Comparison of ENCODE assay signal across 8 cellular contexts in genomic region chr2:96143848-96144480, GRCh38. TPM values are rescaled to one million over a fixed set of nuclear protein-coding genes. Genes with fewer than 3 reads are reported as not detected.
A peak's percentile ranks its signal among the peaks of the same experiment; 100 is the strongest.
DNase-seq lines count a peak whose midpoint lies in the region; ATAC-seq, FAIRE-seq and TF ChIP-seq lines count a peak whose summit lies in the region.

No MANE protein-coding gene starts in this region.

- TF ChIP-seq POLR2A in stomach (IDR thresholded peaks at IDR 0.05) = no peak

- intact Hi-C loops in stomach (cut with DNase I; ENCODE audit: low total_unique reads) = no loop called here

- H2AFZ ChIP-seq in keratinocyte (ENCODE audit: control insufficient read depth, low read length) = no peak overlapping the region

- H3K9me3 Mint-ChIP-seq in activated T-helper 17 cell treated with anti-CD3 and anti-CD28 coated beads, Interleukin-2, amount 50 U/mL, for 72 hours = no peaks in the 10 kb centered on the region

- no peak for ATAC-seq in activated T-helper 17 cell treated with anti-CD3 and anti-CD28 coated beads, Interleukin-2, amount 50 U/mL, for 72 hours (replicated peaks)
- ATAC-seq in HG03571 (IDR thresholded peaks at IDR 0.05; ENCODE audit: unreplicated experiment) (no peak), GM21786 (IDR thresholded peaks at IDR 0.05; ENCODE audit: unreplicated experiment) (no peak)

- H3K4me3 Mint-ChIP-seq in activated T-helper 17 cell treated with anti-CD3 and anti-CD28 coated beads, Interleukin-2, amount 50 U/mL, for 72 hours = peak overlapping the region; percentile 93

- H3K9ac ChIP-seq in keratinocyte (ENCODE audit: control insufficient read depth, extremely low read depth, insufficient read depth, low read length) = no peak overlapping the region

- H3K27me3 Mint-ChIP-seq in activated T-helper 17 cell treated with anti-CD3 and anti-CD28 coated beads, Interleukin-2, amount 50 U/mL, for 72 hours = no peaks in the 10 kb centered on the region

- H3K27ac ChIP-seq in keratinocyte (ENCODE audit: control insufficient read depth, insufficient read depth, low read length) = no peak overlapping the region
- H3K27ac ChIP-seq in stomach = peak overlapping the region in 2 of 5 donors; percentile 75 to 83

- no peak for TF ChIP-seq EP300 in stomach (IDR thresholded peaks at IDR 0.05)

- DNase-seq in NCI-H146 treated with DMSO at 0.1 percent for 48 hours (lab: John Stamatoyannopoulos, UW; ENCODE audit: unreplicated experiment) (peak; percentile 9), keratinocyte (ENCODE audit: low read depth, low spot score) (no peak), stomach (peak; percentile 48), CD1c-positive myeloid dendritic cell (ENCODE audit: extremely low spot score) (no peak)

- H4K20me1 ChIP-seq in keratinocyte (ENCODE audit: control insufficient read depth, extremely low read depth, insufficient read depth, low read length) = no peaks in the 10 kb centered on the region

- H3K4me3 ChIP-seq in GM12875 (ENCODE audit: low read depth, low read length) (peak overlapping the region; percentile 95), keratinocyte (ENCODE audit: control insufficient read depth in 2 of 3, extremely low read depth in 1 of 3, insufficient read depth in 2 of 3, low read depth in 1 of 3, low read length in 3 of 3) (peak overlapping the region; percentile 40 to 55 (median 46)), stomach (peak overlapping the region; percentile 54 to 68 (median 64))

- H3K9me3 ChIP-seq in keratinocyte (ENCODE audit: control insufficient read depth, low read depth, low read length) = no peaks in the 10 kb centered on the region
- H3K9me3 ChIP-seq in stomach = no peaks in the 10 kb centered on the region

- H3K27ac Mint-ChIP-seq in activated T-helper 17 cell treated with anti-CD3 and anti-CD28 coated beads, Interleukin-2, amount 50 U/mL, for 72 hours = peak overlapping the region; percentile 94

- 68 to 83% (median 73%) methylated on average over 6 to 23 of the region's 23 CpGs for WGBS in stomach, 5 donors

- peaks cover 18% of the 10 kb centered on the region for H3K4me1 Mint-ChIP-seq in activated T-helper 17 cell treated with anti-CD3 and anti-CD28 coated beads, Interleukin-2, amount 50 U/mL, for 72 hours

- H3K4me1 ChIP-seq in keratinocyte (ENCODE audit: control insufficient read depth, extremely low read depth, insufficient read depth, low read length) (peaks cover 36% of the 10 kb centered on the region), stomach (peaks cover 14 to 54% (median 38%) of the 10 kb centered on the region in 4 donors)

- H3K36me3 ChIP-seq in keratinocyte (ENCODE audit: control insufficient read depth in 2 of 2, extremely low read depth in 1 of 2, insufficient read depth in 2 of 2, low read length in 2 of 2) (no peaks in the 10 kb centered on the region), stomach (no peaks in the 10 kb centered on the region)

- no peaks in the 10 kb centered on the region for H3K79me2 ChIP-seq in keratinocyte (ENCODE audit: control insufficient read depth, insufficient read depth, low read length)

- dilution Hi-C loops in keratinocyte (cut with MboI; ENCODE audit: extremely low pct_ligation_motif_present, low sequenced_read_pairs) = no loop called here

- TF ChIP-seq CTCF in GM12875 (IDR thresholded peaks at IDR 0.05; ENCODE audit: borderline replicate concordance, insufficient read depth, low read depth, low read length) (peak; percentile 63), keratinocyte (optimal IDR thresholded peaks at IDR 0.05 in 1 of 3, IDR thresholded peaks at IDR 0.05 in 1 of 3, conservative IDR thresholded peaks at IDR 0.05 in 1 of 3; ENCODE audit: extremely low read depth in 1 of 3, insufficient read depth in 2 of 3, low read length in 3 of 3) (peak in 1 of 3 experiments; percentile 41), stomach (IDR thresholded peaks at IDR 0.05) (peak in 3 of 7 experiments; percentile 14 to 41 (median 16))

- peaks cover 63% of the 10 kb centered on the region for H3K36me3 Mint-ChIP-seq in activated T-helper 17 cell treated with anti-CD3 and anti-CD28 coated beads, Interleukin-2, amount 50 U/mL, for 72 hours (ENCODE audit: low read depth)

- no peaks in the 10 kb centered on the region for H3K9me1 ChIP-seq in keratinocyte (ENCODE audit: control insufficient read depth, extremely low read depth, insufficient read depth, low read length)

- peak overlapping the region; percentile 47 for H3K4me2 ChIP-seq in keratinocyte (ENCODE audit: control insufficient read depth, extremely low read depth, insufficient read depth, low read depth, low read length)

- FAIRE-seq in keratinocyte (lab: Jason Lieb, UNC) = no peak

- H3K27me3 ChIP-seq in keratinocyte (ENCODE audit: control insufficient read depth, extremely low read depth, insufficient read depth, low read length) = no peaks in the 10 kb centered on the region
- H3K27me3 ChIP-seq in stomach = no peaks in the 10 kb centered on the region

RNA-seq across cellular contexts. Expression of gene DUSP2, which starts 1.3 kb away (rescaled TPM):
- total RNA-seq in activated T-helper 17 cell treated with anti-CD3 and anti-CD28 coated beads, Interleukin-2, amount 50 U/mL, for 72 hours = 100 to 1,000 TPM in 1 of 2 donors, 10 to 100 TPM in 1; 82.0 to 379 TPM
- polyA plus RNA-seq in keratinocyte (0.79 to 2.1 TPM (median 1.2 TPM) in 3 replicates), stomach (1 to 10 TPM; 3.6 to 6.1 (median 4.7) TPM)
- 0.77 TPM for polyA plus RNA-seq in keratinocyte (2011; ENCODE audit: low read depth)
- 0.80 and 1.7 TPM in 2 replicates for polyA plus RNA-seq in keratinocyte (2011; cell fraction: cytosol; rRNA removed)
- polyA plus RNA-seq in keratinocyte (2011; cell fraction: nucleus; rRNA removed) = 1.2 and 2.3 TPM in 2 replicates
- polyA plus RNA-seq in keratinocyte (2012; ENCODE audit: low replicate concordance) = 1.1 and 4.7 TPM in 2 replicates
- 0.82 to 1.9 TPM (median 0.92 TPM) in 3 replicates for polyA minus RNA-seq in keratinocyte
- 3.8 TPM for polyA minus RNA-seq in keratinocyte (2011; cell fraction: cytosol; rRNA and poly(A)+ RNA removed)
- 1.4 and 2.8 TPM in 2 replicates for polyA minus RNA-seq in keratinocyte (2011; cell fraction: nucleus; rRNA and poly(A)+ RNA removed)
- 1 to 10 TPM; 4.0 to 9.4 (median 8.1) TPM for total RNA-seq in stomach

RNA-seq across cellular contexts. Expression of gene ASTL, which starts 5.7 kb away (rescaled TPM):
- total RNA-seq in activated T-helper 17 cell treated with anti-CD3 and anti-CD28 coated beads, Interleukin-2, amount 50 U/mL, for 72 hours = 1 to 10 TPM in 1 of 2 donors, under 1 TPM in 1; 0.93 to 6.9 TPM
- not detected in 3 replicates for polyA plus RNA-seq in keratinocyte
- polyA plus RNA-seq in keratinocyte (2011; ENCODE audit: low read depth) = not detected
- not detected in 2 replicates for polyA plus RNA-seq in keratinocyte (2011; cell fraction: cytosol; rRNA removed)
- not detected in 2 replicates for polyA plus RNA-seq in keratinocyte (2011; cell fraction: nucleus; rRNA removed)
- polyA plus RNA-seq in keratinocyte (2012; ENCODE audit: low replicate concordance) = 0.13 TPM in 1 of 2 replicates, not detected in the other
- not detected in 3 replicates for polyA minus RNA-seq in keratinocyte
- polyA minus RNA-seq in keratinocyte (2011; cell fraction: cytosol; rRNA and poly(A)+ RNA removed) = not detected
- not detected in 2 replicates for polyA minus RNA-seq in keratinocyte (2011; cell fraction: nucleus; rRNA and poly(A)+ RNA removed)
- not detected for total RNA-seq in stomach
- polyA plus RNA-seq in stomach = under 1 TPM in 1 of 3 donors, not detected in 2; 0.08 TPM

RNA-seq across cellular contexts. Expression of gene ADRA2B, which starts 27.6 kb away (rescaled TPM):
- total RNA-seq in activated T-helper 17 cell treated with anti-CD3 and anti-CD28 coated beads, Interleukin-2, amount 50 U/mL, for 72 hours = 1 to 10 TPM in 1 of 2 donors, under 1 TPM in 1; 0.09 to 1.3 TPM
- polyA plus RNA-seq in keratinocyte (0.02 TPM in 1 of 3 replicates, not detected in the others), stomach (under 1 TPM; 0.15 to 0.45 (median 0.19) TPM)
- polyA plus RNA-seq in keratinocyte (2011; ENCODE audit: low read depth) = not detected
- polyA plus RNA-seq in keratinocyte (2011; cell fraction: cytosol; rRNA removed) = not detected in 2 replicates
- 0.07 TPM in 1 of 2 replicates, not detected in the other for polyA plus RNA-seq in keratinocyte (2011; cell fraction: nucleus; rRNA removed)
- polyA plus RNA-seq in keratinocyte (2012; ENCODE audit: low replicate concordance) = 0.08 TPM in 1 of 2 replicates, not detected in the other
- polyA minus RNA-seq in keratinocyte = not detected in 3 replicates
- polyA minus RNA-seq in keratinocyte (2011; cell fraction: cytosol; rRNA and poly(A)+ RNA removed) = not detected
- not detected in 2 replicates for polyA minus RNA-seq in keratinocyte (2011; cell fraction: nucleus; rRNA and poly(A)+ RNA removed)
- total RNA-seq in stomach = 1 to 10 TPM in 2 of 5 donors, under 1 TPM in 1, not detected in 2; 0.43 to 2.9 (median 2.0) TPM

Comparison
In these comparisons a context has a peak if more than half of its experiments do, and no peak if none do; other contexts are left out.
1. DNase-seq: peak in NCI-H146 treated with DMSO at 0.1 percent for 48 hours (single experiment) and stomach (single experiment); none in keratinocyte (single experiment) and CD1c-positive myeloid dendritic cell (single experiment).
2. RNA of gene DUSP2, which starts 1.3 kb away (total RNA-seq): 82.0 to 379 TPM in activated T-helper 17 cell treated with anti-CD3 and anti-CD28 coated beads, Interleukin-2, amount 50 U/mL, for 72 hours; 4.0 to 9.4 TPM in stomach; every median in the first group is over 4 times any median in the second.
3. Peak in every context shown above with its lines, with median percentiles within 50 percentile points of each other: H3K4me3 ChIP-seq.